ENCODE assay signal across 36 cellular contexts in genomic region chr11:64628596-64628995, GRCh38. TPM values are rescaled to one million over a fixed set of nuclear protein-coding genes. Genes with fewer than 3 reads are reported as not detected.
"Had no signal": no experiment of that assay in that cellular context is flagged by ENCODE, and none has a peak within 500 bp of the region (broad histone marks: within the 10 kb centered on the region; RNA-seq: fewer than 3 reads in every experiment).

No MANE protein-coding gene starts in this region.

- DNase-seq: naive B cell; natural killer cell; nucleus accumbens; pancreas; right cardiac atrium; right lobe of liver; spleen; stimulated activated CD4-positive, alpha-beta T cell treated with anti-CD3 and anti-CD28 coated beads, Interleukin-12 subunit alpha, Interleukin-12 subunit beta, amount 100 ng/mL, for 4 hours; stimulated activated CD4-positive, alpha-beta T cell treated with anti-CD3 and anti-CD28 coated beads, Interleukin-1b, Interleukin-23, amount 100 ng/mL, for 48 hours; stimulated activated CD4-positive, alpha-beta T cell treated with anti-CD3 and anti-CD28 coated beads, Interleukin-4, amount 100 ng/mL, for 1 hour; stimulated activated CD4-positive, alpha-beta T cell treated with anti-CD3 and anti-CD28 coated beads, Interleukin-4, amount 100 ng/mL, for 4 hours; stimulated activated CD8-positive, alpha-beta memory T cell treated with anti-CD3 and anti-CD28 coated beads, Interleukin-4, amount 100 ng/mL, for 48 hours; stimulated activated naive CD4-positive, alpha-beta T cell; stimulated activated naive CD8-positive, alpha-beta T cell treated with anti-CD3 and anti-CD28 coated beads, Interleukin-15, amount 100 ng/mL, for 72 hours; stimulated activated naive CD8-positive, alpha-beta T cell treated with anti-CD3 and anti-CD28 coated beads, Interleukin-15, Interleukin-2, amounts not matched to agents 100 U/mL and 50 U/mL, for 24 hours; substantia nigra; testis; tibial artery; transverse colon; upper lobe of right lung had no signal

- H3K9me3 Mint-ChIP-seq: naive B cell; natural killer cell; nephron; stimulated activated memory B cell treated with anti-CD40 and anti-IgM and Interleukin-4, amounts not matched to agents 10 μg/mL and 1 μg/mL and 100 μg/mL, for 72 hours; stimulated activated naive CD8-positive, alpha-beta T cell treated with anti-CD3 and anti-CD28 coated beads, Interleukin-15, amount 100 ng/mL, for 72 hours; type B pancreatic cell had no signal

- H3K27me3 Mint-ChIP-seq: stimulated activated naive CD8-positive, alpha-beta T cell treated with anti-CD3 and anti-CD28 coated beads, Interleukin-15, amount 100 ng/mL, for 72 hours had no signal

- H3K27ac ChIP-seq: neutrophil, pancreas, prostate gland, right lobe of liver, skin epidermis, spleen, suprapubic skin, tibial artery, upper lobe of right lung, vagina had no signal

- H3K4me1 ChIP-seq: pancreas, prostate gland, right lobe of liver, suprapubic skin, tibial artery, transverse colon, upper lobe of right lung, vagina had no signal

- H3K36me3 ChIP-seq: neutrophil, pancreas, prostate gland, right lobe of liver, spleen, suprapubic skin, transverse colon, upper lobe of right lung, vagina had no signal

- H3K36me3 Mint-ChIP-seq: naive B cell; natural killer cell; stimulated activated memory B cell treated with anti-CD40 and anti-IgM and Interleukin-4, amounts not matched to agents 10 μg/mL and 1 μg/mL and 100 μg/mL, for 72 hours had no signal

- H3K27me3 ChIP-seq: neutrophil, pancreas, right lobe of liver, testis, transverse colon, vagina had no signal

- H3K4me2 ChIP-seq: smooth muscle cell had no signal

- H3K9me3 ChIP-seq: neutrophil, pancreas, prostate gland, right lobe of liver, spleen, suprapubic skin, testis, tibial artery, transverse colon, upper lobe of right lung, vagina had no signal

- ATAC-seq: natural killer cell; pancreas; right cardiac atrium; right lobe of liver; stimulated activated memory B cell treated with anti-CD40 and anti-IgM and Interleukin-4, amounts not matched to agents 10 μg/mL and 1 μg/mL and 100 μg/mL, for 72 hours; stimulated activated naive CD8-positive, alpha-beta T cell treated with anti-CD3 and anti-CD28 coated beads, Interleukin-15, amount 100 ng/mL, for 72 hours; stimulated activated naive CD8-positive, alpha-beta T cell treated with anti-CD3 and anti-CD28 coated beads, Interleukin-15, Interleukin-2, amounts not matched to agents 100 U/mL and 50 U/mL, for 24 hours; upper lobe of right lung had no signal

- H3K4me3 Mint-ChIP-seq: naive B cell; natural killer cell; nephron; stimulated activated memory B cell treated with anti-CD40 and anti-IgM and Interleukin-4, amounts not matched to agents 10 μg/mL and 1 μg/mL and 100 μg/mL, for 72 hours; stimulated activated naive CD8-positive, alpha-beta T cell treated with anti-CD3 and anti-CD28 coated beads, Interleukin-15, amount 100 ng/mL, for 72 hours; type B pancreatic cell had no signal

- H3K27ac Mint-ChIP-seq: natural killer cell; stimulated activated memory B cell treated with anti-CD40 and anti-IgM and Interleukin-4, amounts not matched to agents 10 μg/mL and 1 μg/mL and 100 μg/mL, for 72 hours; stimulated activated naive CD8-positive, alpha-beta T cell treated with anti-CD3 and anti-CD28 coated beads, Interleukin-15, amount 100 ng/mL, for 72 hours; type B pancreatic cell had no signal

- H3K4me3 ChIP-seq: pancreas, prostate gland, right lobe of liver, skin epidermis, smooth muscle cell, spleen, suprapubic skin, testis, tibial artery, transverse colon, upper lobe of right lung, vagina had no signal

RNA-seq across cellular contexts. Expression of gene SLC22A12, which starts 37.6 kb away (rescaled TPM):
- total RNA-seq: natural killer cell, osteocyte, pancreas, posterior vena cava, prostate gland, pulmonary artery endothelial cell, renal cortical epithelial cell, right cardiac atrium, smooth muscle cell, spleen, suprapubic skin, testis, transverse colon, upper lobe of right lung, urinary bladder, vagina had no signal
- polyA plus RNA-seq: neural cell, pancreas, right cardiac atrium, smooth muscle cell, spleen, thymus, urinary bladder had no signal
